In the genomic region with DNA sequence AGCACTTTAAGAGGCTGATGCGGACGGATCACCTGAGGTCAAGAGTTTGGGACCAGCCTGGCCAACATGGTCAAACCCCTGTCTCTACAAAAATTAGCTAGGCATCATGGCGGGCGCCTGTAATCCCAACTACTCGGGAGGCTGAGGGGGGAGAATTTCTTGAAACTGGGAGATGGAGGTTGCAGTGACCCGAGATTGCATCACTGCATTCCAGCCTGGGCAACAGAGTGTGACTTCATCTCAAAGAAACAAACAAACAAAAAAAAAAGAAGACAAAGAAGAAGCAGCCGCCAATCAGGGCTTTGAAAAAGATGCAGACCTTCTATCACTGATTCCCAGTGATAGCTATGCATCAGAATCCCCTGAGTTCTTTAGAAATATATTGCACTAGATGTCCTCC, we compare ENCODE assay signal across 8 cellular contexts. TPM values are rescaled to one million over a fixed set of nuclear protein-coding genes. Genes with fewer than 3 reads are reported as not detected.
"Had no signal": no experiment of that assay in that cellular context is flagged by ENCODE, and none has a peak within 500 bp of the region (broad histone marks: within the 10 kb centered on the region; RNA-seq: fewer than 3 reads in every experiment).

No MANE protein-coding gene starts in this region.

- H2AFZ ChIP-seq: GM23248 had no signal

- H3K9me3 Mint-ChIP-seq: IgD-negative memory B cell had no signal

- H3K27ac ChIP-seq: GM23248 had no signal

- H3K4me3 ChIP-seq: GM23248 had no signal

- DNase-seq: GM23248, H7, HCEC 1CT, KG1 had no signal

- H3K4me3 Mint-ChIP-seq: IgD-negative memory B cell had no signal

- H3K9ac ChIP-seq: GM23248 had no signal

- H3K36me3 Mint-ChIP-seq: IgD-negative memory B cell had no signal

- H3K4me1 Mint-ChIP-seq: IgD-negative memory B cell had no signal

- FAIRE-seq: HTR-8/SVneo had no signal

- H3K27ac Mint-ChIP-seq: IgD-negative memory B cell had no signal

RNA-seq across cellular contexts. Expression of a gene that starts 56.8 kb away (rescaled TPM):
- total RNA-seq: GM23248, H4, HT-29 had no signal
- polyA plus RNA-seq: GM23248, IgD-negative memory B cell had no signal
